Comparison of ENCODE assay signal across 16 cellular contexts in genomic region chr9:22078081-22078480, GRCh38.
DNase-seq lines count a peak whose midpoint lies in the region; ATAC-seq and TF ChIP-seq lines count a peak whose summit lies in the region.
"Had no signal": no experiment of that assay in that cellular context is flagged by ENCODE, and none has a peak within 500 bp of the region (broad histone marks: within the 10 kb centered on the region; RNA-seq: fewer than 3 reads in every experiment).

No MANE protein-coding gene starts in this region.

- H3K36me3 Mint-ChIP-seq in activated CD8-positive, alpha-beta memory T cell treated with anti-CD3 and anti-CD28 coated beads, Interleukin-2, amount 10 ng/mL, durations not matched to agents 7 days and 5 days = peaks cover 37% of the 10 kb centered on the region
- H3K36me3 Mint-ChIP-seq in T-helper 17 cell (ENCODE audit: low read depth) (peaks cover 4% of the 10 kb centered on the region), neural progenitor cell (no peaks in the 10 kb centered on the region)
- H3K36me3 Mint-ChIP-seq: CD4-positive, alpha-beta memory T cell had no signal

- H3K4me1 Mint-ChIP-seq in activated CD8-positive, alpha-beta memory T cell treated with anti-CD3 and anti-CD28 coated beads, Interleukin-2, amount 10 ng/mL, durations not matched to agents 7 days and 5 days = peaks cover 60% of the 10 kb centered on the region
- H3K4me1 Mint-ChIP-seq in T-helper 17 cell (peaks cover 45% of the 10 kb centered on the region), neural progenitor cell (no peaks in the 10 kb centered on the region)

- H4K20me1 ChIP-seq in KMS-11 (ENCODE audit: insufficient read depth) = no peaks in the 10 kb centered on the region
- no peaks in the 10 kb centered on the region for H4K20me1 ChIP-seq in neural progenitor cell (ENCODE audit: low read depth)
- H4K20me1 ChIP-seq in MM.1S (ENCODE audit: insufficient read depth, low read length) = no peaks in the 10 kb centered on the region

- H3K27ac ChIP-seq in KMS-11 (peak overlapping the region; percentile 85), neural progenitor cell (no peak overlapping the region), MM.1S (ENCODE audit: low read length) (no peak overlapping the region)
- H3K27ac ChIP-seq: A549, C4-2B had no signal

- no peak for ATAC-seq in activated CD8-positive, alpha-beta memory T cell treated with anti-CD3 and anti-CD28 coated beads, Interleukin-2, amount 10 ng/mL, durations not matched to agents 7 days and 5 days
- ATAC-seq in T-helper 17 cell (no peak), GM21576 (IDR thresholded peaks at IDR 0.05; ENCODE audit: unreplicated experiment) (no peak)
- ATAC-seq: A549, HepG2 had no signal

- H3K4me2 ChIP-seq in KMS-11 (peak overlapping the region; percentile 49), neural progenitor cell (no peak overlapping the region), MM.1S (ENCODE audit: low read depth, low read length) (no peak overlapping the region)
- H3K4me2 ChIP-seq: A549 had no signal

- no peaks in the 10 kb centered on the region for H3K9me3 Mint-ChIP-seq in activated CD8-positive, alpha-beta memory T cell treated with anti-CD3 and anti-CD28 coated beads, Interleukin-2, amount 10 ng/mL, durations not matched to agents 7 days and 5 days (ENCODE audit: low read depth)
- H3K9me3 Mint-ChIP-seq in neural progenitor cell = no peaks in the 10 kb centered on the region
- H3K9me3 Mint-ChIP-seq: CD4-positive, alpha-beta memory T cell had no signal

- H3K4me1 ChIP-seq in KMS-11 (ENCODE audit: low read depth, poor library complexity, severe bottlenecking) (peaks cover 65% of the 10 kb centered on the region), neural progenitor cell (no peaks in the 10 kb centered on the region), MM.1S (ENCODE audit: low read length) (no peaks in the 10 kb centered on the region)
- H3K4me1 ChIP-seq: A549, BE2C, HAP-1 had no signal

- H3K4me3 Mint-ChIP-seq in activated CD8-positive, alpha-beta memory T cell treated with anti-CD3 and anti-CD28 coated beads, Interleukin-2, amount 10 ng/mL, durations not matched to agents 7 days and 5 days = no peak overlapping the region
- peak overlapping the region; percentile 13 for H3K4me3 Mint-ChIP-seq in T-helper 17 cell
- no peak overlapping the region for H3K4me3 Mint-ChIP-seq in neural progenitor cell

- H3F3A ChIP-seq in neural progenitor cell (ENCODE audit: low read depth) (no peaks in the 10 kb centered on the region), MM.1S (ENCODE audit: insufficient read depth, low read length) (no peaks in the 10 kb centered on the region)

- DNase-seq in activated CD8-positive, alpha-beta memory T cell treated with anti-CD3 and anti-CD28 coated beads, Interleukin-2, amount 10 ng/mL, durations not matched to agents 7 days and 5 days = no peak
- DNase-seq in activated CD8-positive, alpha-beta memory T cell treated with anti-CD3 and anti-CD28 coated beads, Interleukin-2, amount 50 U/mL, for 4 hours = no peak
- DNase-seq in T-helper 17 cell (no peak), neural progenitor cell (ENCODE audit: low spot score) (no peak), MM.1S (no peak)
- DNase-seq: BE2C; CD4-positive, alpha-beta memory T cell; DMS153; DMS79 treated with DMSO at 0.1 percent for 48 hours; EL had no signal

- no peak for TF ChIP-seq CTCF in KMS-11 (conservative IDR thresholded peaks at IDR 0.05; ENCODE audit: low read depth, low read length)
- no peak for TF ChIP-seq CTCF in neural progenitor cell (IDR thresholded peaks at IDR 0.05)
- TF ChIP-seq CTCF in MM.1S (IDR thresholded peaks at IDR 0.05; ENCODE audit: low read length) = no peak

- H3K36me3 ChIP-seq in KMS-11 (ENCODE audit: insufficient read depth) (no peaks in the 10 kb centered on the region), neural progenitor cell (no peaks in the 10 kb centered on the region), MM.1S (replicated peaks; ENCODE audit: insufficient read depth, low read length) (no peaks in the 10 kb centered on the region)
- H3K36me3 ChIP-seq: BE2C, HAP-1 had no signal

- no peaks in the 10 kb centered on the region for H3K79me2 ChIP-seq in KMS-11 (ENCODE audit: insufficient read depth, low read depth)
- no peaks in the 10 kb centered on the region for H3K79me2 ChIP-seq in neural progenitor cell (ENCODE audit: low read depth)
- no peaks in the 10 kb centered on the region for H3K79me2 ChIP-seq in MM.1S (ENCODE audit: low read length)

- peak overlapping the region; percentile 56; the same call in 1 of the 2 replicates for H2AFZ ChIP-seq in KMS-11 (ENCODE audit: low read depth)
- peak overlapping the region; percentile 28 for H2AFZ ChIP-seq in neural progenitor cell (replicated peaks)
- no peak overlapping the region for H2AFZ ChIP-seq in MM.1S (ENCODE audit: low read length)

- H3K9me3 ChIP-seq in T-helper 17 cell (ENCODE audit: control insufficient read depth, low read length, poor library complexity, severe bottlenecking) (no peaks in the 10 kb centered on the region), neural progenitor cell (ENCODE audit: low read depth) (no peaks in the 10 kb centered on the region), MM.1S (replicated peaks; ENCODE audit: insufficient read depth, low read length) (no peaks in the 10 kb centered on the region)
- H3K9me3 ChIP-seq: A549, BE2C, HAP-1 had no signal

- H3K27ac Mint-ChIP-seq in activated CD8-positive, alpha-beta memory T cell treated with anti-CD3 and anti-CD28 coated beads, Interleukin-2, amount 10 ng/mL, durations not matched to agents 7 days and 5 days = peak overlapping the region; percentile 56
- H3K27ac Mint-ChIP-seq in T-helper 17 cell (peak overlapping the region; percentile 91), neural progenitor cell (no peak overlapping the region)

- CTCF ChIA-PET in activated CD8-positive, alpha-beta memory T cell treated with anti-CD3 and anti-CD28 coated beads, Interleukin-2, amount 10 ng/mL, durations not matched to agents 7 days and 5 days (lab: Charles Lee) = interaction anchor here (1.0 to 2.9 kb wide), 4 partner anchors 25 to 69 kb away, joined by 3 to 10 read pairs (median 4); partner anchors contain the start of gene CDKN2B

- no peak overlapping the region for H3K9ac ChIP-seq in KMS-11
- H3K9ac ChIP-seq in neural progenitor cell = no peak overlapping the region
- H3K9ac ChIP-seq in MM.1S (ENCODE audit: low read length) = no peak overlapping the region

- no peaks in the 10 kb centered on the region for H3K27me3 ChIP-seq in KMS-11 (ENCODE audit: insufficient read depth, low read depth)
- no peaks in the 10 kb centered on the region for H3K27me3 ChIP-seq in neural progenitor cell
- no peaks in the 10 kb centered on the region for H3K27me3 ChIP-seq in MM.1S (replicated peaks; ENCODE audit: insufficient read depth, low read length)
- H3K27me3 ChIP-seq: BE2C had no signal

- peaks cover 21% of the 10 kb centered on the region for H3K27me3 Mint-ChIP-seq in activated CD8-positive, alpha-beta memory T cell treated with anti-CD3 and anti-CD28 coated beads, Interleukin-2, amount 10 ng/mL, durations not matched to agents 7 days and 5 days
- no peaks in the 10 kb centered on the region for H3K27me3 Mint-ChIP-seq in T-helper 17 cell
- H3K27me3 Mint-ChIP-seq in neural progenitor cell (ENCODE audit: insufficient read depth, low read depth) = no peaks in the 10 kb centered on the region

- H3K4me3 ChIP-seq in KMS-11 (IDR thresholded peaks at IDR 0.05; ENCODE audit: insufficient read depth, low read depth, low read length) (no peak overlapping the region), neural progenitor cell (no peak overlapping the region), MM.1S (ENCODE audit: low read length) (no peak overlapping the region)
- H3K4me3 ChIP-seq: A549, HAP-1 had no signal

- H3K9me2 ChIP-seq in MM.1S (replicated peaks; ENCODE audit: insufficient read depth, low read length) = no peaks in the 10 kb centered on the region
